Comparison of ENCODE assay signal across 11 cellular contexts in the genomic region with DNA sequence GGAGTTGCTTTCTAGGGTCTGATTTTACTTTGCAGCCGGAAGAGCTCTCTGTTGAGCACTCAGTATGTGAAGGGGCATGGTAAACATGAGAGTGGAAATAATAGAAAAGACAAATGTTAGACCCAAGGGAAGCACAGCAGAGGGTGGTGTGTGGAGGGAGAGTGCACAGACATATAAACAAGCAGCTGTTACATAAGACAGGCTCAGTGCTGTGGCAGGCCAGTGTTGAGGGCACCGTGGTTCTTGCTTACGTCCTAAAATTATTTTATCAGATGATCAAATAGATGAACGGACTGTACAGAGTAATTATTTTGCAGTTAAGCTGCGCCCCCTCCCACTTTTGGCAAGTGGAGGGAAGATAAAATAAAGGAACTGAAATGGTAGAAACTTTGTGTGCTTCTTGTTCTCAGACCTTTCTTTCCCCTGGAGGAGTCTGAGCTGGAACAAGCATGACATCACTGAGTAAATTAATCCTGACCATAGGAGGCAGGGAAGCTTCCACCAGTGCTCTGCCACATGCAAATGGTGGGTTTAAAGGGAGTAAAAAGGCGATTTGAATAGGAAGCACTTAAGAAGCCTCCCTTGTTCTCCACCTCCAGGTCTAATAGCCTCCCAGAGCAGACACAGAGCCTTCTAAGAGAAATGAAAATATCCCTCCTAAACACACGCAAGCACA.
DNase-seq lines count a peak whose midpoint lies in the region; ATAC-seq and TF ChIP-seq lines count a peak whose summit lies in the region.
"Had no signal": no experiment of that assay in that cellular context is flagged by ENCODE, and none has a peak within 500 bp of the region (broad histone marks: within the 10 kb centered on the region; RNA-seq: fewer than 3 reads in every experiment).

No MANE protein-coding gene starts in this region.

- H3K36me3 ChIP-seq in heart right ventricle (no peaks in the 10 kb centered on the region), trophoblast cell (ENCODE audit: control insufficient read depth in 1 of 2, insufficient read depth in 2 of 2, low read length in 2 of 2) (no peaks in the 10 kb centered on the region), PC-3 (ENCODE audit: low read depth, low read length) (no peaks in the 10 kb centered on the region)
- H3K36me3 ChIP-seq: brain microvascular endothelial cell had no signal

- H3K14ac ChIP-seq in trophoblast cell (ENCODE audit: low read length), result no peak overlapping the region

- no peak overlapping the region for H3K4ac ChIP-seq in trophoblast cell (ENCODE audit: low read depth, low read length)

- H3K4me1 ChIP-seq in heart right ventricle (peaks cover 0 to 23% (median 8%) of the 10 kb centered on the region in 9 donors), trophoblast cell (ENCODE audit: control insufficient read depth in 1 of 2, insufficient read depth in 2 of 2, low read length in 2 of 2) (peaks cover 0 to 3% of the 10 kb centered on the region in 2 experiments), PC-3 (ENCODE audit: insufficient read depth, low read length) (no peaks in the 10 kb centered on the region)

- no TSS peak for BruUV-seq in PC-3 (replicated peaks; lab: Mats Ljungman, UMichigan)

- H3K9ac ChIP-seq in trophoblast cell (ENCODE audit: low read length) (no peak overlapping the region), PC-3 (ENCODE audit: low read length) (no peak overlapping the region)

- H3K79me2 ChIP-seq in trophoblast cell (ENCODE audit: control insufficient read depth, insufficient read depth, low read length, poor library complexity) (no peaks in the 10 kb centered on the region), PC-3 (ENCODE audit: low read length) (no peaks in the 10 kb centered on the region)

- H3K23ac ChIP-seq in trophoblast cell (ENCODE audit: low read length), result no peak overlapping the region

- H2BK120ac ChIP-seq in trophoblast cell (ENCODE audit: insufficient read depth, low read length, poor library complexity), result no peak overlapping the region

- DNase-seq in GM12865 (ENCODE audit: low read depth), result no peak
- DNase-seq in NCI-H345 treated with DMSO at 0.1 percent for 48 hours (lab: John Stamatoyannopoulos, UW; ENCODE audit: unreplicated experiment), result peak; percentile 5
- DNase-seq in heart right ventricle, result peak in 1 of 2 donors; percentile 16
- no peak for DNase-seq in trophoblast cell
- DNase-seq in PC-3, result no peak
- no peak for DNase-seq in OCI-M2 (lab: John Stamatoyannopoulos, UW; ENCODE audit: unreplicated experiment)
- no peak for DNase-seq in NCI-H2081 treated with DMSO at 0.1 percent for 48 hours (lab: John Stamatoyannopoulos, UW)
- DNase-seq: brain microvascular endothelial cell; stimulated activated CD4-positive, alpha-beta T cell treated with anti-CD3 and anti-CD28 coated beads, Interleukin-2, amount 100 ng/mL, for 24 hours had no signal

- H4K91ac ChIP-seq in trophoblast cell (ENCODE audit: low read depth, low read length), result no peak overlapping the region

- no peak overlapping the region for H4K8ac ChIP-seq in trophoblast cell (ENCODE audit: low read depth, low read length)

- peak overlapping the region in 5 of 10 donors; percentile 47 to 80 (median 75) for H3K27ac ChIP-seq in heart right ventricle
- H3K27ac ChIP-seq in trophoblast cell (ENCODE audit: low read depth, low read length), result no peak overlapping the region
- H3K27ac ChIP-seq in PC-3 (ENCODE audit: low read length), result no peak overlapping the region
- H3K27ac ChIP-seq: brain microvascular endothelial cell, C4-2B had no signal

- H3K79me1 ChIP-seq in trophoblast cell (ENCODE audit: low read length), result no peaks in the 10 kb centered on the region

- no peak overlapping the region for H3K18ac ChIP-seq in trophoblast cell (ENCODE audit: low read length)

- 25 to 27% methylated on average over 7 of the region's 7 CpGs for WGBS in heart right ventricle, 2 donors
- no CpG with 5 or more reads among the region's 7 CpGs for WGBS in trophoblast cell (ENCODE audit: extremely low coverage, insufficient coverage, insufficient read length)

- intact Hi-C loops in heart right ventricle (cut with DNase I) (no loop called here), PC-3 (cut with micrococcal nuclease) (no loop called here)

- ATAC-seq in heart right ventricle (peak; percentile 79 to 94 (median 89)), GM18517 (IDR thresholded peaks at IDR 0.05; ENCODE audit: unreplicated experiment) (no peak), PC-3 (no peak)

- H3K4me3 ChIP-seq in GM12865 (ENCODE audit: low read depth, low read length) (peak overlapping the region; percentile 28), heart right ventricle (peak overlapping the region in 2 of 10 donors; percentile 4 to 21), trophoblast cell (ENCODE audit: low read depth, low read length) (no peak overlapping the region), PC-3 (ENCODE audit: low read length) (no peak overlapping the region)

- H3K4me2 ChIP-seq in trophoblast cell (ENCODE audit: low read length) (peak overlapping the region; percentile 25), PC-3 (ENCODE audit: low read length) (no peak overlapping the region)

- H2AK5ac ChIP-seq in trophoblast cell (ENCODE audit: low read length), result no peak overlapping the region

- no peak overlapping the region for H2BK12ac ChIP-seq in trophoblast cell (ENCODE audit: low read length)

- no peak overlapping the region for H2AFZ ChIP-seq in trophoblast cell (ENCODE audit: insufficient read depth, low read length, poor library complexity)
- no peak overlapping the region for H2AFZ ChIP-seq in PC-3 (ENCODE audit: low read length)

- no peaks in the 10 kb centered on the region for H3K9me2 ChIP-seq in PC-3 (replicated peaks; ENCODE audit: low read length)

- H3K27me3 ChIP-seq in heart right ventricle (no peaks in the 10 kb centered on the region), trophoblast cell (ENCODE audit: insufficient read depth, low read length) (no peaks in the 10 kb centered on the region), PC-3 (ENCODE audit: low read length) (no peaks in the 10 kb centered on the region; the same call in 1 of the 2 replicates)
- H3K27me3 ChIP-seq: brain microvascular endothelial cell had no signal

- no peak for TF ChIP-seq CTCF in GM12865 (IDR thresholded peaks at IDR 0.05; ENCODE audit: insufficient read depth, low read depth, low read length, missing control alignments)
- TF ChIP-seq CTCF in heart right ventricle (IDR thresholded peaks at IDR 0.05), result no peak
- TF ChIP-seq CTCF in PC-3 (conservative IDR thresholded peaks at IDR 0.05; ENCODE audit: low read depth, low read length), result no peak

- no peaks in the 10 kb centered on the region for H4K20me1 ChIP-seq in PC-3 (ENCODE audit: low read length)

- H2BK5ac ChIP-seq in trophoblast cell (ENCODE audit: low read depth, low read length, poor library complexity), result no peak overlapping the region

- H4K12ac ChIP-seq in trophoblast cell (ENCODE audit: low read depth, low read length), result no peak overlapping the region

- POLR2A ChIA-PET in PC-3 (lab: Charles Lee; ENCODE audit: unreplicated experiment), result no interaction called here

- CTCF ChIA-PET in PC-3 (lab: Charles Lee), result no interaction called here

- H3K9me3 ChIP-seq in heart right ventricle, result no peaks in the 10 kb centered on the region
- no peaks in the 10 kb centered on the region for H3K9me3 ChIP-seq in trophoblast cell (ENCODE audit: insufficient read depth, low read depth, low read length)
- H3K9me3 ChIP-seq in PC-3 (ENCODE audit: low read length), result no peaks in the 10 kb centered on the region

- no peaks in the 10 kb centered on the region for H3F3A ChIP-seq in PC-3 (ENCODE audit: low read length, unreplicated experiment)

Comparison
In these comparisons a context has a peak if more than half of its experiments do, and no peak if none do; other contexts are left out.
1. ATAC-seq: peak in heart right ventricle (8 of 8); none in GM18517 (single experiment) and PC-3 (single experiment).